ENCODE assay signal across 19 cellular contexts in genomic region chr7:36795451-36796021, GRCh38.
DNase-seq lines count a peak whose midpoint lies in the region; ATAC-seq and TF ChIP-seq lines count a peak whose summit lies in the region.
"Had no signal": no experiment of that assay in that cellular context is flagged by ENCODE, and none has a peak within 500 bp of the region (broad histone marks: within the 10 kb centered on the region; RNA-seq: fewer than 3 reads in every experiment).

No MANE protein-coding gene starts in this region.

- peaks cover 16 to 32% (median 26%) of the 10 kb centered on the region in 4 donors for H3K4me1 Mint-ChIP-seq in CD4-positive, alpha-beta memory T cell
- peaks cover 15% of the 10 kb centered on the region for H3K4me1 Mint-ChIP-seq in activated CD4-positive, alpha-beta memory T cell treated with anti-CD3 and anti-CD28 coated beads for 36 hours (ENCODE audit: low read depth)

- H3K4me3 ChIP-seq in CD4-positive, alpha-beta memory T cell (ENCODE audit: low read length in 2 of 2): no peak overlapping the region
- H3K4me3 ChIP-seq in epithelial cell of esophagus (ENCODE audit: low read length): no peak overlapping the region
- H3K4me3 ChIP-seq: lower lobe of right lung had no signal

- H3K27ac ChIP-seq in CD4-positive, alpha-beta memory T cell (ENCODE audit: low read depth, low read length): no peak overlapping the region
- H3K27ac ChIP-seq: lower lobe of right lung, neutrophil had no signal

- H3K27me3 ChIP-seq in CD4-positive, alpha-beta memory T cell (ENCODE audit: insufficient read depth, low read length): no peaks in the 10 kb centered on the region
- H3K27me3 ChIP-seq: neutrophil had no signal

- no peaks in the 10 kb centered on the region for H3K9me3 ChIP-seq in CD4-positive, alpha-beta memory T cell (ENCODE audit: control insufficient read depth in 1 of 2, low read length in 2 of 2)
- H3K9me3 ChIP-seq: lower lobe of right lung, neutrophil had no signal

- CTCF ChIA-PET in CD4-positive, alpha-beta memory T cell (lab: Charles Lee; ENCODE audit: partially characterized antibody): interaction anchor here (1.0 to 1.5 kb wide), 7 partner anchors 8 to 403 kb away, joined by 3 to 7 read pairs (median 4); no protein-coding TSS in a partner anchor
- CTCF ChIA-PET in activated CD4-positive, alpha-beta memory T cell treated with anti-CD3 and anti-CD28 coated beads for 36 hours (lab: Charles Lee): interaction anchor here (1.0 kb wide), 1 partner anchor 149 kb away, joined by 3 read pairs; no protein-coding TSS in a partner anchor

- no peaks in the 10 kb centered on the region for H3K36me3 ChIP-seq in CD4-positive, alpha-beta memory T cell (ENCODE audit: insufficient read depth, low read length)
- H3K36me3 ChIP-seq: lower lobe of right lung, neutrophil had no signal

- no peaks in the 10 kb centered on the region for H3K27me3 Mint-ChIP-seq in CD4-positive, alpha-beta memory T cell
- H3K27me3 Mint-ChIP-seq in activated CD4-positive, alpha-beta memory T cell treated with anti-CD3 and anti-CD28 coated beads for 36 hours: no peaks in the 10 kb centered on the region

- peak in 1 of 5 donors; percentile 12 for DNase-seq in CD4-positive, alpha-beta memory T cell
- DNase-seq in NCI-H69 (lab: John Stamatoyannopoulos, UW) (peak; percentile 80), epithelial cell of esophagus (ENCODE audit: low read depth) (peak; percentile 83), mucosa of gallbladder (ENCODE audit: low spot score) (peak; percentile 21), NCI-H1417 treated with DMSO at 0.1 percent for 48 hours (lab: John Stamatoyannopoulos, UW) (no peak), NCI-H446 (lab: John Stamatoyannopoulos, UW) (no peak)
- DNase-seq in activated CD4-positive, alpha-beta memory T cell treated with anti-CD3 and anti-CD28 coated beads for 36 hours: no peak
- DNase-seq: activated CD4-positive, alpha-beta T cell treated with anti-CD3 and anti-CD28 coated beads for 1 hour; activated naive CD4-positive, alpha-beta T cell treated with anti-CD3 and anti-CD28 coated beads for 36 hours; effector CD4-positive, alpha-beta T cell; H7; lower lobe of right lung; NCI-H1436; NCI-H226; SIG-M5; stimulated activated CD4-positive, alpha-beta T cell treated with anti-CD3 and anti-CD28 coated beads, Interleukin-2, amount 100 ng/mL, for 24 hours; T-helper 9 cell had no signal

- POLR2A ChIA-PET in CD4-positive, alpha-beta memory T cell (lab: Charles Lee; ENCODE audit: partially characterized antibody): interaction anchor here (0.6 to 1.4 kb wide), 3 partner anchors 14 to 19 kb away, joined by 3 to 5 read pairs (median 4); no protein-coding TSS in a partner anchor
- POLR2A ChIA-PET in activated CD4-positive, alpha-beta memory T cell treated with anti-CD3 and anti-CD28 coated beads for 36 hours (lab: Charles Lee): no interaction called here

- peak overlapping the region in 1 of 8 donors; percentile 14 for H3K4me3 Mint-ChIP-seq in CD4-positive, alpha-beta memory T cell
- H3K4me3 Mint-ChIP-seq in activated CD4-positive, alpha-beta memory T cell treated with anti-CD3 and anti-CD28 coated beads for 36 hours: no peak overlapping the region
- H3K4me3 Mint-ChIP-seq: activated naive CD4-positive, alpha-beta T cell treated with anti-CD3 and anti-CD28 coated beads for 36 hours had no signal

- H3K27ac Mint-ChIP-seq in CD4-positive, alpha-beta memory T cell: peak overlapping the region in 5 of 7 donors; percentile 32 to 87 (median 58)
- no peak overlapping the region for H3K27ac Mint-ChIP-seq in activated CD4-positive, alpha-beta memory T cell treated with anti-CD3 and anti-CD28 coated beads for 36 hours
- H3K27ac Mint-ChIP-seq: activated naive CD4-positive, alpha-beta T cell treated with anti-CD3 and anti-CD28 coated beads for 36 hours had no signal

- ATAC-seq in HG02852 (IDR thresholded peaks at IDR 0.05; ENCODE audit: unreplicated experiment): no peak
- ATAC-seq: lower lobe of right lung had no signal

- TF ChIP-seq CTCF in epithelial cell of esophagus (IDR thresholded peaks at IDR 0.05; ENCODE audit: insufficient read depth, low read depth, low read length, missing control alignments): no peak

- intact Hi-C loops in CD4-positive, alpha-beta memory T cell (cut with micrococcal nuclease): no loop called here
- intact Hi-C loops in activated CD4-positive, alpha-beta memory T cell treated with anti-CD3 and anti-CD28 coated beads for 36 hours (cut with micrococcal nuclease): no loop called here

- H3K36me3 Mint-ChIP-seq in CD4-positive, alpha-beta memory T cell: no peaks in the 10 kb centered on the region
- H3K36me3 Mint-ChIP-seq in activated CD4-positive, alpha-beta memory T cell treated with anti-CD3 and anti-CD28 coated beads for 36 hours: no peaks in the 10 kb centered on the region

- H3K4me1 ChIP-seq in CD4-positive, alpha-beta memory T cell (ENCODE audit: insufficient read depth, low read length): peaks cover 20% of the 10 kb centered on the region
- H3K4me1 ChIP-seq: lower lobe of right lung had no signal

- peaks cover 0 to 2% (median 0%) of the 10 kb centered on the region in 8 donors for H3K9me3 Mint-ChIP-seq in CD4-positive, alpha-beta memory T cell
- no peaks in the 10 kb centered on the region for H3K9me3 Mint-ChIP-seq in activated CD4-positive, alpha-beta memory T cell treated with anti-CD3 and anti-CD28 coated beads for 36 hours
- H3K9me3 Mint-ChIP-seq: activated naive CD4-positive, alpha-beta T cell treated with anti-CD3 and anti-CD28 coated beads for 36 hours had no signal

Comparison
In these comparisons a context has a peak if more than half of its experiments do, and no peak if none do; other contexts are left out.
1. DNase-seq: peak in NCI-H69 (single experiment), epithelial cell of esophagus (single experiment) and mucosa of gallbladder (single experiment); none in NCI-H1417 treated with DMSO at 0.1 percent for 48 hours (single experiment), NCI-H446 (0 of 2) and activated CD4-positive, alpha-beta memory T cell treated with anti-CD3 and anti-CD28 coated beads for 36 hours (single experiment).